1 cellular context compared by ENCODE assay signal in genomic region chr7:1943326-1943725, GRCh38.
TF ChIP-seq lines count a peak whose summit lies in the region.

No MANE protein-coding gene starts in this region.

TF ChIP-seq in GM23338, 12 proteins besides CTCF, POLR2A, EP300 and RAD21 (continued from another document):
- TF ChIP-seq ZNF462 (CRISPR knock-in tag; IDR thresholded peaks at IDR 0.05) = no peak
- TF ChIP-seq POLR2AphosphoS5 (IDR thresholded peaks at IDR 0.05; ENCODE audit: low read depth) = no peak
- no peak for TF ChIP-seq EZH2 (IDR thresholded peaks at IDR 0.05; ENCODE audit: low read depth, unreplicated experiment)
- TF ChIP-seq STAT1 (IDR thresholded peaks at IDR 0.05; ENCODE audit: unreplicated experiment) = no peak
- no peak for TF ChIP-seq EZH2phosphoT487 (IDR thresholded peaks at IDR 0.05; ENCODE audit: unreplicated experiment)
- TF ChIP-seq ZNF331 (CRISPR knock-in tag; IDR thresholded peaks at IDR 0.05; ENCODE audit: low read depth) = no peak
- TF ChIP-seq NANOG (IDR thresholded peaks at IDR 0.05; ENCODE audit: borderline replicate concordance) = no peak
- TF ChIP-seq ETS1 (IDR thresholded peaks at IDR 0.05) = no peak
- TF ChIP-seq JUNB (IDR thresholded peaks at IDR 0.05; ENCODE audit: unreplicated experiment) = no peak
- TF ChIP-seq ZNF114 (CRISPR knock-in tag; IDR thresholded peaks at IDR 0.05) = no peak
